In genomic region chr10:23157239-23157661, GRCh38 we compare ENCODE assay signal across 12 cellular contexts.
DNase-seq lines count a peak whose midpoint lies in the region; ATAC-seq lines count a peak whose summit lies in the region.
"Had no signal": no experiment of that assay in that cellular context is flagged by ENCODE, and none has a peak within 500 bp of the region (broad histone marks: within the 10 kb centered on the region; RNA-seq: fewer than 3 reads in every experiment).

No MANE protein-coding gene starts in this region.

- no peak overlapping the region for H3K4me3 Mint-ChIP-seq in stimulated activated naive B cell treated with anti-CD40 and anti-IgM and Interleukin-4, amounts not matched to agents 10 μg/mL and 1 μg/mL and 100 μg/mL, for 72 hours
- H3K4me3 Mint-ChIP-seq: neural crest cell had no signal

- H3K27me3 Mint-ChIP-seq in stimulated activated naive B cell treated with anti-CD40 and anti-IgM and Interleukin-4, amounts not matched to agents 10 μg/mL and 1 μg/mL and 100 μg/mL, for 72 hours = peaks cover 34 to 42% of the 10 kb centered on the region in 2 donors

- peak; percentile 61 for ATAC-seq in GM21786 (IDR thresholded peaks at IDR 0.05; ENCODE audit: unreplicated experiment)
- peak; percentile 69 for ATAC-seq in HG03571 (IDR thresholded peaks at IDR 0.05; ENCODE audit: unreplicated experiment)
- peak in 1 of 2 donors; percentile 66 for ATAC-seq in stimulated activated naive B cell treated with anti-CD40 and anti-IgM and Interleukin-4, amounts not matched to agents 10 μg/mL and 1 μg/mL and 100 μg/mL, for 72 hours (replicated peaks)
- ATAC-seq in stimulated activated naive CD8-positive, alpha-beta T cell treated with anti-CD3 and anti-CD28 coated beads, Interleukin-15, Interleukin-2, amounts not matched to agents 100 U/mL and 50 U/mL, for 24 hours = no peak

- no peaks in the 10 kb centered on the region for H3K9me3 Mint-ChIP-seq in stimulated activated naive B cell treated with anti-CD40 and anti-IgM and Interleukin-4, amounts not matched to agents 10 μg/mL and 1 μg/mL and 100 μg/mL, for 72 hours
- H3K9me3 Mint-ChIP-seq: neural crest cell had no signal

- H3K27ac Mint-ChIP-seq in stimulated activated naive B cell treated with anti-CD40 and anti-IgM and Interleukin-4, amounts not matched to agents 10 μg/mL and 1 μg/mL and 100 μg/mL, for 72 hours = peak overlapping the region; percentile 42

- DNase-seq in DMS53 (lab: John Stamatoyannopoulos, UW) (peak; percentile 53), DMS53 treated with DMSO at 0.1 percent for 48 hours (lab: John Stamatoyannopoulos, UW; ENCODE audit: unreplicated experiment) (no peak), C1 segment of cervical spinal cord (lab: John Stamatoyannopoulos, UW) (no peak), NCI-H1048 (lab: John Stamatoyannopoulos, UW) (no peak)
- DNase-seq in stimulated activated naive B cell treated with anti-CD40 and anti-IgM and Interleukin-4, amounts not matched to agents 10 μg/mL and 1 μg/mL and 100 μg/mL, for 72 hours = no peak
- DNase-seq in stimulated activated naive CD8-positive, alpha-beta T cell treated with anti-CD3 and anti-CD28 coated beads, Interleukin-15, Interleukin-2, amounts not matched to agents 100 U/mL and 50 U/mL, for 24 hours = no peak
- DNase-seq: activated CD8-positive, alpha-beta memory T cell treated with anti-CD3 and anti-CD28 coated beads for 24 hours; activated naive CD4-positive, alpha-beta T cell treated with Interleukin-2 at 50 U/mL for 16 hours; T1000 had no signal

- peaks cover 0 to 7% of the 10 kb centered on the region in 2 donors for H3K4me1 Mint-ChIP-seq in stimulated activated naive B cell treated with anti-CD40 and anti-IgM and Interleukin-4, amounts not matched to agents 10 μg/mL and 1 μg/mL and 100 μg/mL, for 72 hours

- no peaks in the 10 kb centered on the region for H3K36me3 Mint-ChIP-seq in stimulated activated naive B cell treated with anti-CD40 and anti-IgM and Interleukin-4, amounts not matched to agents 10 μg/mL and 1 μg/mL and 100 μg/mL, for 72 hours
